In genomic region chr10:91880310-91880709, GRCh38 we compare ENCODE assay signal across 14 cellular contexts. TPM values are rescaled to one million over a fixed set of nuclear protein-coding genes. Genes with fewer than 3 reads are reported as not detected.
DNase-seq lines count a peak whose midpoint lies in the region; ATAC-seq and TF ChIP-seq lines count a peak whose summit lies in the region.
"Had no signal": no experiment of that assay in that cellular context is flagged by ENCODE, and none has a peak within 500 bp of the region (broad histone marks: within the 10 kb centered on the region; RNA-seq: fewer than 3 reads in every experiment).

No MANE protein-coding gene starts in this region.

- ATAC-seq in IMR-90 (ENCODE audit: low read depth) (peak; percentile 14; the same call in 1 of the 2 replicates), HG02798 (IDR thresholded peaks at IDR 0.05; ENCODE audit: poor library complexity, unreplicated experiment) (no peak)

- no peak overlapping the region for H2BK5ac ChIP-seq in IMR-90 (ENCODE audit: low read depth, low read length, poor library complexity, severe bottlenecking)

- in situ Hi-C loops in IMR-90 (cut with MboI; ENCODE audit: low sequenced_read_pairs) = no loop called here

- H3K4me1 ChIP-seq in IMR-90 (ENCODE audit: control insufficient read depth, insufficient read depth, low read length) (no peaks in the 10 kb centered on the region), colonic mucosa (no peaks in the 10 kb centered on the region)

- no peak overlapping the region for H2BK20ac ChIP-seq in IMR-90 (ENCODE audit: low read depth, low read length)

- H3K14ac ChIP-seq in IMR-90 (replicated peaks; ENCODE audit: low read depth, low read length) = no peak overlapping the region

- POLR2A ChIA-PET in IMR-90 (lab: Charles Lee; ENCODE audit: unreplicated experiment) = no interaction called here

- H3K27ac ChIP-seq in IMR-90 (ENCODE audit: insufficient read depth, low read length) = no peak overlapping the region
- H3K27ac ChIP-seq in colonic mucosa = no peak overlapping the region
- H3K27ac ChIP-seq in coronary artery = peak overlapping the region in 1 of 2 donors; percentile 46

- peak overlapping the region; percentile 38 for H2AFZ ChIP-seq in IMR-90 (replicated peaks; ENCODE audit: low read length, poor library complexity)

- TF ChIP-seq CTCF in IMR-90 (conservative IDR thresholded peaks at IDR 0.05; ENCODE audit: low read depth, low read length) (no peak), colonic mucosa (IDR thresholded peaks at IDR 0.05) (no peak), mesothelial cell of epicardium (IDR thresholded peaks at IDR 0.05; ENCODE audit: unreplicated experiment) (no peak), GM10266 (IDR thresholded peaks at IDR 0.05; ENCODE audit: control insufficient read depth, insufficient read depth, low read depth, missing control alignments) (no peak), coronary artery (IDR thresholded peaks at IDR 0.05) (no peak)

- DNase-seq in D341Med (ENCODE audit: low spot score) (peak; percentile 43), IMR-90 (no peak), colonic mucosa (peak; percentile 22), mesothelial cell of epicardium (ENCODE audit: low spot score in 2 of 2, unreplicated experiment in 2 of 2) (no peak), MG63 (no peak), GM10266 (ENCODE audit: extremely low spot score) (no peak), coronary artery (ENCODE audit: low spot score) (no peak)
- DNase-seq: activated T-cell treated with anti-CD3 and anti-CD28 coated beads, Interleukin-2, amount 50 U/mL, for 48 hours; Karpas-422; NCI-H446 treated with DMSO at 0.1 percent for 48 hours; stimulated activated CD4-positive, alpha-beta T cell treated with anti-CD3 and anti-CD28 coated beads, Interleukin-2, amount 100 ng/mL, for 24 hours; T-helper 9 cell had no signal

- H3K4me2 ChIP-seq in IMR-90 (ENCODE audit: low read depth, low read length) = no peak overlapping the region

- no peak overlapping the region for H3K4ac ChIP-seq in IMR-90 (ENCODE audit: low read depth, low read length)

- no peak overlapping the region for H2BK15ac ChIP-seq in IMR-90 (ENCODE audit: low read depth, low read length)

- TF ChIP-seq POLR2A in IMR-90 (IDR thresholded peaks at IDR 0.05; ENCODE audit: low read depth, low read length) = no peak

- H3K27me3 ChIP-seq in IMR-90 (ENCODE audit: control insufficient read depth, insufficient read depth, low read length) = no peaks in the 10 kb centered on the region; the same call in 1 of the 2 replicates
- no peaks in the 10 kb centered on the region for H3K27me3 ChIP-seq in colonic mucosa
- no peaks in the 10 kb centered on the region for H3K27me3 ChIP-seq in MG63

- no peak overlapping the region for H4K91ac ChIP-seq in IMR-90 (ENCODE audit: insufficient read depth, low read depth, low read length)

- H3K23ac ChIP-seq in IMR-90 (ENCODE audit: low read depth, low read length) = no peak overlapping the region

- no peaks in the 10 kb centered on the region; the same call in 1 of the 2 replicates for H3K9me1 ChIP-seq in IMR-90 (ENCODE audit: insufficient read depth, low read length)

- dilution Hi-C loops in IMR-90 (cut with HindIII; ENCODE audit: low sequenced_read_pairs, unreplicated experiment) = no loop called here

- H3K36me3 ChIP-seq in IMR-90 (ENCODE audit: control insufficient read depth, insufficient read depth, low read length) (no peaks in the 10 kb centered on the region), colonic mucosa (no peaks in the 10 kb centered on the region), MG63 (no peaks in the 10 kb centered on the region)

- H3K27me3 Mint-ChIP-seq in mesothelial cell of epicardium (ENCODE audit: low read depth) = no peaks in the 10 kb centered on the region
- H3K27me3 Mint-ChIP-seq: central memory CD8-positive, alpha-beta T cell had no signal

- H3K4me3 ChIP-seq in IMR-90 (ENCODE audit: insufficient read depth, low read depth, low read length) (no peak overlapping the region), colonic mucosa (no peak overlapping the region), MG63 (no peak overlapping the region), coronary artery (no peak overlapping the region)

- H3K9me3 Mint-ChIP-seq in mesothelial cell of epicardium = no peaks in the 10 kb centered on the region
- H3K9me3 Mint-ChIP-seq: central memory CD8-positive, alpha-beta T cell had no signal

- no peak overlapping the region for H2AK5ac ChIP-seq in IMR-90 (ENCODE audit: low read depth, low read length)

- H3K18ac ChIP-seq in IMR-90 (ENCODE audit: low read depth, low read length) = no peak overlapping the region

- H4K5ac ChIP-seq in IMR-90 (ENCODE audit: low read depth, low read length) = no peak overlapping the region

- no peaks in the 10 kb centered on the region for H3K36me3 Mint-ChIP-seq in mesothelial cell of epicardium

- H3K9ac ChIP-seq in IMR-90 (ENCODE audit: low read depth, low read length) (no peak overlapping the region), colonic mucosa (ENCODE audit: low read depth in 2 of 2, low read length in 2 of 2) (no peak overlapping the region)

- H3K27ac Mint-ChIP-seq in mesothelial cell of epicardium = peak overlapping the region; percentile 16

- H3K56ac ChIP-seq in IMR-90 (ENCODE audit: extremely low read depth, insufficient read depth, low read length) = no peak overlapping the region

- no peaks in the 10 kb centered on the region for H4K20me1 ChIP-seq in IMR-90 (ENCODE audit: insufficient read depth, low read length)

- no CpG with 5 or more reads among the region's 3 CpGs for WGBS in IMR-90 (ENCODE audit: extremely low coverage in 2 of 2, insufficient read length in 1 of 2), 2 experiments

- no peak overlapping the region for H2BK120ac ChIP-seq in IMR-90 (ENCODE audit: low read depth, low read length)

- TF ChIP-seq RAD21 in IMR-90 (IDR thresholded peaks at IDR 0.05; ENCODE audit: low read length) = no peak

- no TSS peak for BruUV-seq in IMR-90 (replicated peaks; lab: Mats Ljungman, UMichigan)

- no peak overlapping the region for H4K8ac ChIP-seq in IMR-90 (ENCODE audit: low read depth in 2 of 2, low read length in 2 of 2)

- intact Hi-C loops in IMR-90 (cut with micrococcal nuclease) (no loop called here), colonic mucosa (cut with DNase I) (no loop called here)

- peaks cover 31% of the 10 kb centered on the region for H3K4me1 Mint-ChIP-seq in mesothelial cell of epicardium
- H3K4me1 Mint-ChIP-seq: central memory CD8-positive, alpha-beta T cell had no signal

- H3K79me1 ChIP-seq in IMR-90 (ENCODE audit: low read depth in 1 of 2, low read length in 2 of 2) = no peaks in the 10 kb centered on the region

- H2AK9ac ChIP-seq in IMR-90 (replicated peaks; ENCODE audit: low read depth, low read length, poor library complexity) = no peak overlapping the region

- no peak overlapping the region for H3K4me3 Mint-ChIP-seq in mesothelial cell of epicardium
- H3K4me3 Mint-ChIP-seq: central memory CD8-positive, alpha-beta T cell had no signal

- CTCF ChIA-PET in IMR-90 (lab: Yijun Ruan, JAX) = no interaction called here

- H3K9me3 ChIP-seq in IMR-90 (ENCODE audit: control insufficient read depth, insufficient read depth, low read length) (no peaks in the 10 kb centered on the region; the same call in 1 of the 2 replicates), colonic mucosa (no peaks in the 10 kb centered on the region), MG63 (no peaks in the 10 kb centered on the region)

TF ChIP-seq in IMR-90, 13 proteins besides CTCF, POLR2A, EP300 and RAD21:
- TF ChIP-seq ELK1 (IDR thresholded peaks at IDR 0.05; ENCODE audit: borderline replicate concordance, low read depth, low read length) (no peak), RFX5 (IDR thresholded peaks at IDR 0.05; ENCODE audit: low read depth, low read length) (no peak), BHLHE40 (IDR thresholded peaks at IDR 0.05; ENCODE audit: low read depth, low read length) (no peak), RCOR1 (IDR thresholded peaks at IDR 0.05; ENCODE audit: insufficient replicate concordance, low read length) (no peak), MAZ (IDR thresholded peaks at IDR 0.05; ENCODE audit: borderline replicate concordance, low read depth, low read length) (no peak), CHD1 (IDR thresholded peaks at IDR 0.05; ENCODE audit: low read depth, low read length) (no peak), SMC3 (IDR thresholded peaks at IDR 0.05; ENCODE audit: low read depth, low read length) (no peak)
- TF ChIP-seq, protein P1, sequence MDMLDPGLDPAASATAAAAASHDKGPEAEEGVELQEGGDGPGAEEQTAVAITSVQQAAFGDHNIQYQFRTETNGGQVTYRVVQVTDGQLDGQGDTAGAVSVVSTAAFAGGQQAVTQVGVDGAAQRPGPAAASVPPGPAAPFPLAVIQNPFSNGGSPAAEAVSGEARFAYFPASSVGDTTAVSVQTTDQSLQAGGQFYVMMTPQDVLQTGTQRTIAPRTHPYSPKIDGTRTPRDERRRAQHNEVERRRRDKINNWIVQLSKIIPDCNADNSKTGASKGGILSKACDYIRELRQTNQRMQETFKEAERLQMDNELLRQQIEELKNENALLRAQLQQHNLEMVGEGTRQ (IDR thresholded peaks at IDR 0.05; ENCODE audit: low read depth, low read length) = no peak

RNA-seq across cellular contexts. Expression of gene FGFBP3, which starts 29.0 kb away (rescaled TPM):
- under 0.01 and 0.28 TPM in 2 replicates for total RNA-seq in IMR-90 (2012; rRNA removed)
- 0.34 and 0.36 TPM in 2 replicates for polyA plus RNA-seq in IMR-90 (2012; rRNA removed)
- polyA plus RNA-seq in IMR-90 (2012; cell fraction: cytosol; rRNA removed) = 0.25 and 0.43 TPM in 2 replicates
- 0.30 TPM in 2 replicates for polyA plus RNA-seq in IMR-90 (2012; cell fraction: nucleus; rRNA removed; ENCODE audit: low replicate concordance)
- total RNA-seq in colonic mucosa = 1 to 10 TPM; 1.1 to 2.8 TPM
- 3.5 to 3.7 TPM (median 3.6 TPM) in 3 replicates for total RNA-seq in mesothelial cell of epicardium
- total RNA-seq in MG63 (2014; rRNA removed; shearing (Covaris generic); ENCODE audit: low replicate concordance) = not detected in 2 replicates

RNA-seq across cellular contexts. Expression of gene BTAF1, which starts 43.3 kb away (rescaled TPM):
- 42.3 and 48.0 TPM in 2 replicates for total RNA-seq in IMR-90 (2012; rRNA removed)
- 12.1 and 15.0 TPM in 2 replicates for polyA plus RNA-seq in IMR-90 (2012; rRNA removed)
- polyA plus RNA-seq in IMR-90 (2012; cell fraction: cytosol; rRNA removed) = 1.0 and 1.3 TPM in 2 replicates
- polyA plus RNA-seq in IMR-90 (2012; cell fraction: nucleus; rRNA removed; ENCODE audit: low replicate concordance) = 12.3 and 110 TPM in 2 replicates
- total RNA-seq in colonic mucosa = 10 to 100 TPM; 20.7 to 25.0 TPM
- 54.2 to 57.1 TPM (median 55.3 TPM) in 3 replicates for total RNA-seq in mesothelial cell of epicardium
- 10.1 and 11.4 TPM in 2 replicates for total RNA-seq in MG63 (2014; rRNA removed; shearing (Covaris generic); ENCODE audit: low replicate concordance)

Comparison
In these comparisons a context has a peak if more than half of its experiments do, and no peak if none do; other contexts are left out.
1. DNase-seq: peak in D341Med (single experiment) and colonic mucosa (single experiment); none in IMR-90 (single experiment), mesothelial cell of epicardium (0 of 2), MG63 (single experiment), GM10266 (single experiment) and coronary artery (single experiment).